ENCODE assay signal across 15 cellular contexts in the genomic region with DNA sequence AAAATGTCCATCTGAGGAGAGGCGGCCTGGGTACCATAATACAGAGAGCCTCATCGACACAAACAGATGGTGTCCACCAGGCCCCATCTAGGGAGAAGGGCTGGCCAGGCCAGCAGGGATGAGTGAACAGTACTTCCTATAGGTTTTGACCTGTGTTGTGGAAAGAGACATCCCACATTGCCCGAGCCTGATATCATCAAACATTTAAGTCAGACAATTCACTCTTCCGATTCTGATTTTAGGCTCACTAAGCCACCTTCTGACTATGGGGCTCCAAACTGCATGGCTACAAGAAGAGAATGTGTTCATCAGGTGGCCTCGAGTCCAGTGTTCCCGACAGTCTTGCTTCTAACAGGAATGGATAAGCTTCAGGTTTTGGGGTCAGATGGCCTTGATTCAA. TPM values are rescaled to one million over a fixed set of nuclear protein-coding genes. Genes with fewer than 3 reads are reported as not detected.
A peak's percentile ranks its signal among the peaks of the same experiment; 100 is the strongest.
DNase-seq lines count a peak whose midpoint lies in the region; FAIRE-seq and TF ChIP-seq lines count a peak whose summit lies in the region.
"Had no signal": no experiment of that assay in that cellular context is flagged by ENCODE, and none has a peak within 500 bp of the region (broad histone marks: within the 10 kb centered on the region; RNA-seq: fewer than 3 reads in every experiment).

No MANE protein-coding gene starts in this region.

- TF ChIP-seq CTCF in esophagus muscularis mucosa (IDR thresholded peaks at IDR 0.05) (no peak), spleen (IDR thresholded peaks at IDR 0.05 in 8 of 11, conservative IDR thresholded peaks at IDR 0.05 in 3 of 11) (no peak)

- H4K20me1 ChIP-seq in BLaER1: no peaks in the 10 kb centered on the region

- intact Hi-C loops in esophagus muscularis mucosa (cut with DNase I) (no loop called here), spleen (cut with DNase I; ENCODE audit: low total_unique reads) (no loop called here)

- no peaks in the 10 kb centered on the region for H3K36me3 ChIP-seq in BLaER1
- H3K36me3 ChIP-seq in esophagus muscularis mucosa: no peaks in the 10 kb centered on the region
- H3K36me3 ChIP-seq in spleen: no peaks in the 10 kb centered on the region
- H3K36me3 ChIP-seq: left lung, neural progenitor cell had no signal

- 87% methylated on average over 6 of the region's 6 CpGs for WGBS in esophagus muscularis mucosa
- WGBS in spleen, 5 donors: 76 to 90% (median 80%) methylated on average over 6 of the region's 6 CpGs

- H3K9ac ChIP-seq in BLaER1: no peak overlapping the region
- H3K9ac ChIP-seq: neural progenitor cell had no signal

- FAIRE-seq in GM12892 (lab: Jason Lieb, UNC): peak; percentile 63
- FAIRE-seq: GM12878 had no signal

- H3K27me3 ChIP-seq in BLaER1 (no peaks in the 10 kb centered on the region), esophagus muscularis mucosa (no peaks in the 10 kb centered on the region), spleen (replicated peaks in 1 of 7) (no peaks in the 10 kb centered on the region)
- H3K27me3 ChIP-seq: dorsolateral prefrontal cortex, left lung had no signal

- H3K4me3 ChIP-seq in BLaER1 (no peak overlapping the region), esophagus muscularis mucosa (no peak overlapping the region), spleen (no peak overlapping the region)
- H3K4me3 ChIP-seq: dorsolateral prefrontal cortex, GM12878, left lung, neural progenitor cell had no signal

- peaks cover 3% of the 10 kb centered on the region; the same call in 1 of the 2 replicates for H3K9me3 ChIP-seq in BLaER1
- H3K9me3 ChIP-seq in esophagus muscularis mucosa: no peaks in the 10 kb centered on the region
- no peaks in the 10 kb centered on the region for H3K9me3 ChIP-seq in spleen
- H3K9me3 ChIP-seq: left lung had no signal

- no peak for TF ChIP-seq EP300 in esophagus muscularis mucosa (IDR thresholded peaks at IDR 0.05)

- in situ Hi-C loops in KBM-7 (cut with MboI; ENCODE audit: low pct_unique_long_range_greater_than_20kb, low sequenced_read_pairs): no loop called here

- H3K4me1 ChIP-seq in BLaER1: peaks cover 62% of the 10 kb centered on the region
- H3K4me1 ChIP-seq in esophagus muscularis mucosa: peaks cover 40 to 50% (median 47%) of the 10 kb centered on the region in 4 donors
- H3K4me1 ChIP-seq in spleen: peaks cover 20 to 77% (median 57%) of the 10 kb centered on the region in 6 donors

- H3K27ac ChIP-seq in BLaER1 (no peak overlapping the region), esophagus muscularis mucosa (replicated peaks in 1 of 4) (peak overlapping the region; percentile 96 to 99 (median 98)), spleen (peak overlapping the region; percentile 89 to 99 (median 99))
- H3K27ac ChIP-seq: neural progenitor cell had no signal

- no peak for DNase-seq in GM12892 (ENCODE audit: insufficient read length)
- DNase-seq in esophagus muscularis mucosa (ENCODE audit: extremely low spot score): peak; percentile 55
- no peak for DNase-seq in spleen
- no peak for DNase-seq in 8988T
- no peak for DNase-seq in stimulated activated naive CD4-positive, alpha-beta T cell treated with Interleukin-2 at 50 U/mL for 16 hours (lab: John Stamatoyannopoulos, UW)
- DNase-seq in NAMALWA (ENCODE audit: low spot score): no peak
- no peak for DNase-seq in KBM-7
- DNase-seq: dorsolateral prefrontal cortex; left lung; NCI-H2081 treated with DMSO at 0.1 percent for 48 hours; right cardiac atrium; stimulated activated CD4-positive, alpha-beta T cell treated with anti-CD3 and anti-CD28 coated beads, Interleukin-4, amount 100 ng/mL, for 1 hour had no signal

- TF ChIP-seq POLR2A in GM12892 (IDR thresholded peaks at IDR 0.05; ENCODE audit: low read depth, low read length) (no peak), esophagus muscularis mucosa (IDR thresholded peaks at IDR 0.05; ENCODE audit: low read depth) (no peak), spleen (IDR thresholded peaks at IDR 0.05) (no peak)

- peak overlapping the region; percentile 96 for H3K4me2 ChIP-seq in BLaER1
- H3K4me2 ChIP-seq: neural progenitor cell had no signal

RNA-seq across cellular contexts. Expression of a gene that starts 38.9 kb away (rescaled TPM):
- 1.5 TPM for polyA plus RNA-seq in GM12892 (2012; ENCODE audit: missing spikeins)
- total RNA-seq in esophagus muscularis mucosa (1 to 10 TPM; 6.2 to 8.8 (median 7.5) TPM), spleen (1 to 10 TPM; 5.3 to 9.2 (median 7.6) TPM)
- polyA plus RNA-seq in spleen: 1 to 10 TPM; 2.4 to 2.9 (median 2.6) TPM
